Comparison of ENCODE assay signal across 2 cellular contexts in genomic region chr19:23070353-23070781, GRCh38.
TF ChIP-seq lines count a peak whose summit lies in the region.

No MANE protein-coding gene starts in this region.

TF ChIP-seq in liver, 16 proteins besides CTCF, POLR2A, EP300 and RAD21:
- TF ChIP-seq JUND (IDR thresholded peaks at IDR 0.05) = no peak
- no peak for TF ChIP-seq ATF3 (IDR thresholded peaks at IDR 0.05)
- no peak for TF ChIP-seq GABPA (IDR thresholded peaks at IDR 0.05 in 1 of 2, conservative IDR thresholded peaks at IDR 0.05 in 1 of 2)
- no peak for TF ChIP-seq EGR1 (IDR thresholded peaks at IDR 0.05; ENCODE audit: low read depth in 2 of 2)
- no peak for TF ChIP-seq REST (IDR thresholded peaks at IDR 0.05)
TF ChIP-seq in liver: peak in this region for 0.

TF ChIP-seq in HepG2, 621 proteins besides CTCF, POLR2A, EP300 and RAD21:
- TF ChIP-seq ISX (CRISPR knock-in tag; conservative IDR thresholded peaks at IDR 0.05) = no peak
- no peak for TF ChIP-seq ZC3H13 (CRISPR knock-in tag; IDR thresholded peaks at IDR 0.05)
- no peak for TF ChIP-seq FOSL2 (CRISPR knock-in tag; IDR thresholded peaks at IDR 0.05)
